23 cellular contexts compared by ENCODE assay signal in genomic region chr20:63181226-63181625, GRCh38. TPM values are rescaled to one million over a fixed set of nuclear protein-coding genes. Genes with fewer than 3 reads are reported as not detected.
DNase-seq lines count a peak whose midpoint lies in the region; ATAC-seq and TF ChIP-seq lines count a peak whose summit lies in the region.
"Had no signal": no experiment of that assay in that cellular context is flagged by ENCODE, and none has a peak within 500 bp of the region (broad histone marks: within the 10 kb centered on the region; RNA-seq: fewer than 3 reads in every experiment).

No MANE protein-coding gene starts in this region.

- H3K27ac ChIP-seq in dorsolateral prefrontal cortex (peak overlapping the region in 40 of 59 donors; percentile 3 to 96 (median 74)), right cardiac atrium (ENCODE audit: low read length) (no peak overlapping the region)
- H3K27ac ChIP-seq: A549; BLaER1 treated with 17β-estradiol and CSF1 and Interleukin-3, amounts not matched to agents 10 nM and 100 nM had no signal

- intact Hi-C loops in dorsolateral prefrontal cortex (cut with DNase I) (no loop called here), right cardiac atrium (cut with DNase I) (loop anchor here in 3 of 4 donors (5.0 to 10.0 kb wide), 2 partner anchors 124 to 126 kb away; no protein-coding TSS in a partner anchor)

- no peak overlapping the region for H3K4me3 ChIP-seq in NT2/D1 (ENCODE audit: insufficient read length, low read depth)
- peak overlapping the region in 28 of 59 donors; percentile 8 to 72 (median 62) for H3K4me3 ChIP-seq in dorsolateral prefrontal cortex
- H3K4me3 ChIP-seq in right cardiac atrium (ENCODE audit: low read length) = no peak overlapping the region
- H3K4me3 ChIP-seq: A549; BLaER1 treated with 17β-estradiol and CSF1 and Interleukin-3, amounts not matched to agents 10 nM and 100 nM; GM12878; HAP-1 had no signal

- TF ChIP-seq CTCF in dorsolateral prefrontal cortex (IDR thresholded peaks at IDR 0.05 in 54 of 56, conservative IDR thresholded peaks at IDR 0.05 in 2 of 56; ENCODE audit: low read depth in 1 of 56, partially characterized antibody in 56 of 56) (no peak), neural crest cell (conservative IDR thresholded peaks at IDR 0.05) (no peak)

- peaks cover 25% of the 10 kb centered on the region for H3K4me1 Mint-ChIP-seq in neural crest cell

- no peaks in the 10 kb centered on the region for H3K36me3 Mint-ChIP-seq in neural crest cell (ENCODE audit: low read depth)
- H3K36me3 Mint-ChIP-seq: CD8-positive, alpha-beta memory T cell had no signal

- no peak for DNase-seq in NT2/D1 (ENCODE audit: low read depth, low spot score)
- DNase-seq in dorsolateral prefrontal cortex = no peak
- DNase-seq in neural crest cell (ENCODE audit: low read depth, low spot score) = no peak
- no peak for DNase-seq in HuH-7.5 (ENCODE audit: low spot score)
- no peak for DNase-seq in activated naive CD4-positive, alpha-beta T cell treated with Interleukin-2 at 50 U/mL for 16 hours
- no peak for DNase-seq in right cardiac atrium
- DNase-seq: 8988T; ACHN; AML-193; BE2C; CD4-positive, alpha-beta T cell; CD8-positive, alpha-beta memory T cell; DMS 273 treated with DMSO at 0.1 percent for 48 hours; DMS79; EL; GDM1; GOT3 had no signal

- H3K9me3 Mint-ChIP-seq in neural crest cell = no peaks in the 10 kb centered on the region
- H3K9me3 Mint-ChIP-seq: CD4-positive, alpha-beta T cell had no signal

- H3K4me1 ChIP-seq in NT2/D1 (ENCODE audit: insufficient read depth, insufficient read length) (peaks cover 37% of the 10 kb centered on the region), right cardiac atrium (ENCODE audit: control insufficient read depth, insufficient read depth, low read length) (no peaks in the 10 kb centered on the region)
- H3K4me1 ChIP-seq: BE2C had no signal

- H3K27ac Mint-ChIP-seq in neural crest cell (ENCODE audit: unreplicated experiment) = no peak overlapping the region
- H3K27ac Mint-ChIP-seq: CD14-positive monocyte; CD4-positive, alpha-beta T cell; CD8-positive, alpha-beta memory T cell had no signal

- peak overlapping the region; percentile 3 for H3K9ac ChIP-seq in NT2/D1 (ENCODE audit: insufficient read length, low read depth)

- H3K27me3 Mint-ChIP-seq in neural crest cell (ENCODE audit: low read depth) = peaks cover 24% of the 10 kb centered on the region

- H3K27me3 ChIP-seq in NT2/D1 (ENCODE audit: insufficient read depth, insufficient read length) (peaks cover 22% of the 10 kb centered on the region), dorsolateral prefrontal cortex (peaks cover 0 to 51% (median 28%) of the 10 kb centered on the region in 45 donors), right cardiac atrium (ENCODE audit: control insufficient read depth, insufficient read depth) (no peaks in the 10 kb centered on the region)

- no peaks in the 10 kb centered on the region for H3K36me3 ChIP-seq in NT2/D1 (ENCODE audit: insufficient read depth, insufficient read length, low read length)
- H3K36me3 ChIP-seq: BE2C; BLaER1 treated with 17β-estradiol and CSF1 and Interleukin-3, amounts not matched to agents 10 nM and 100 nM; HAP-1 had no signal

- no peak for ATAC-seq in HG02623 (IDR thresholded peaks at IDR 0.05; ENCODE audit: unreplicated experiment)
- ATAC-seq in right cardiac atrium = no peak
- ATAC-seq: A549, GM12878 had no signal

- WGBS in right cardiac atrium = 53% methylated on average over 4 of the region's 4 CpGs

- H3K9me3 ChIP-seq in NT2/D1 (ENCODE audit: insufficient read depth, low read length) (peaks cover 10% of the 10 kb centered on the region; the same call in 1 of the 2 replicates), right cardiac atrium (ENCODE audit: control insufficient read depth, low read length) (no peaks in the 10 kb centered on the region)
- H3K9me3 ChIP-seq: A549, BE2C, HAP-1 had no signal

- H3K4me3 Mint-ChIP-seq in neural crest cell = peak overlapping the region; percentile 84
- H3K4me3 Mint-ChIP-seq: CD4-positive, alpha-beta T cell had no signal

RNA-seq across cellular contexts. Expression of gene YTHDF1, which starts 34.7 kb away (rescaled TPM):
- total RNA-seq in dorsolateral prefrontal cortex (10 to 100 TPM; 31.4 to 71.9 (median 38.9) TPM), neural crest cell (59.0 and 59.4 TPM in 2 replicates), right cardiac atrium (10 to 100 TPM; 23.0 to 27.6 (median 25.2) TPM)
- polyA plus RNA-seq in right cardiac atrium = 15.3 TPM

RNA-seq across cellular contexts. Expression of gene BIRC7, which starts 54.5 kb away (rescaled TPM):
- total RNA-seq in dorsolateral prefrontal cortex (1 to 10 TPM in 4 of 120 experiments, under 1 TPM in 27, not detected in 89; 0.22 to 1.3 (median 0.63) TPM), neural crest cell (6.1 and 6.9 TPM in 2 replicates), right cardiac atrium (not detected)
- polyA plus RNA-seq in right cardiac atrium = not detected
- total RNA-seq: CD4-positive, alpha-beta T cell; CD8-positive, alpha-beta memory T cell; GM12878 had no signal
- polyA plus RNA-seq: CD14-positive monocyte; CD8-positive, alpha-beta memory T cell had no signal

Comparison
In these comparisons a context has a peak if more than half of its experiments do, and no peak if none do; other contexts are left out.
1. intact Hi-C loops: an anchor here in right cardiac atrium (5.0 to 10.0 kb wide); none called in dorsolateral prefrontal cortex.